In the genomic region with DNA sequence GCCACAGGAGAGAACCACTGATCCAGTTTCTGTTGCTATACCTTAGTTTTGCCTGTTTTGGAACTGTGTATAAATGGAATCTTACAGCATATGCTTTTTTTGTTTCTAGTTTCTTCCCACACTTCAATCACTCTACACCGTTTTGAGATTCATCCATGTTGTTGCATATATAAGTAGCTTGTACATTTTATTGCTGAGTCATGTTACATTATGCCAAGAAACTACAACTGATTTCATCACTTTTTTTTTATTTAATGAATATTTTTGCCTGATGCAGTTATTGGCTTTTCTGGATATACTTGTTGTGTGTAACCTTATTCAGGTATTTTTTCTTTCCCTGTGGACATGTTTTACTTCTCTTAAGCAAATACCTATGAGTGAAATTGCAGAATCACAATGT, we compare ENCODE assay signal across 23 cellular contexts.
A peak's percentile ranks its signal among the peaks of the same experiment; 100 is the strongest.
DNase-seq lines count a peak whose midpoint lies in the region; ATAC-seq, FAIRE-seq and TF ChIP-seq lines count a peak whose summit lies in the region.
"Had no signal": no experiment of that assay in that cellular context is flagged by ENCODE, and none has a peak within 500 bp of the region (broad histone marks: within the 10 kb centered on the region; RNA-seq: fewer than 3 reads in every experiment).

No MANE protein-coding gene starts in this region.

- H3K4me1 Mint-ChIP-seq in WTC11 = no peaks in the 10 kb centered on the region
- H3K4me1 Mint-ChIP-seq: B cell had no signal

- no peak for FAIRE-seq in GM12878 (lab: Jason Lieb, UNC)
- FAIRE-seq: GM18507 had no signal

- peaks cover 15% of the 10 kb centered on the region for H3K9me3 Mint-ChIP-seq in WTC11

- WGBS in GM12878 (ENCODE audit: insufficient coverage, insufficient replicate concordance, low lambda C conversion rate, missing lambda C conversion rate) = 0% methylated on average over 1 of the region's 1 CpG

- H3K79me2 ChIP-seq in GM12878 (ENCODE audit: control insufficient read depth, insufficient read depth, low read length) = no peaks in the 10 kb centered on the region
- H3K79me2 ChIP-seq in MM.1S (ENCODE audit: low read length) = no peaks in the 10 kb centered on the region

- no peak overlapping the region for H3K4me2 ChIP-seq in GM12878 (ENCODE audit: control insufficient read depth, insufficient read depth)
- H3K4me2 ChIP-seq in MM.1S (ENCODE audit: low read depth, low read length) = no peak overlapping the region

- H2AFZ ChIP-seq in GM12878 (ENCODE audit: control insufficient read depth, low read depth, low read length) (no peak overlapping the region), MM.1S (ENCODE audit: low read length) (no peak overlapping the region)

- no peak for TF ChIP-seq CTCF in GM12878 (IDR thresholded peaks at IDR 0.05 in 2 of 3, conservative IDR thresholded peaks at IDR 0.05 in 1 of 3; ENCODE audit: control insufficient read depth in 2 of 3, extremely low read depth in 1 of 3, insufficient read depth in 1 of 3, low read depth in 3 of 3, low read length in 3 of 3)
- TF ChIP-seq CTCF in WTC11 (IDR thresholded peaks at IDR 0.05) = no peak
- no peak for TF ChIP-seq CTCF in MM.1S (IDR thresholded peaks at IDR 0.05; ENCODE audit: low read length)

- DNase-seq in A172 (ENCODE audit: low spot score) = peak; percentile 1
- peak; percentile 35 for DNase-seq in ELR (ENCODE audit: low read depth)
- peak; percentile 14 for DNase-seq in NCI-H460 (ENCODE audit: extremely low read depth, low read depth)
- no peak for DNase-seq in GM12878 (ENCODE audit: low read depth, low spot score)
- DNase-seq in WTC11 (ENCODE audit: low spot score) = no peak
- no peak for DNase-seq in substantia nigra (lab: John Stamatoyannopoulos, UW)
- DNase-seq in HAP-1 (ENCODE audit: low spot score in 2 of 2) = no peak
- no peak for DNase-seq in MM.1S
- DNase-seq: CD8-positive, alpha-beta T cell; DMS79 treated with DMSO at 0.1 percent for 48 hours; GOT3; NCI-H1048; NCI-H1417; NCI-H1694; NCI-H2029 treated with DMSO at 0.1 percent for 48 hours; NCI-H446 treated with DMSO at 0.1 percent for 48 hours; NCI-H526 treated with DMSO at 0.1 percent for 48 hours; SIG-M5 had no signal

- POLR2A ChIA-PET in GM12878 (lab: Charles Lee) = no interaction called here
- POLR2A ChIA-PET in WTC11 (lab: Charles Lee) = no interaction called here

- H3K9ac ChIP-seq in GM12878 (ENCODE audit: control insufficient read depth, insufficient read depth, low read length) (no peak overlapping the region), MM.1S (ENCODE audit: low read length) (no peak overlapping the region)

- RAD21 ChIA-PET in GM12878 (lab: Charles Lee; ENCODE audit: unreplicated experiment) = no interaction called here

- H3F3A ChIP-seq in MM.1S (ENCODE audit: insufficient read depth, low read length) = no peaks in the 10 kb centered on the region

- H3K27me3 ChIP-seq in GM12878 (replicated peaks in 1 of 2; ENCODE audit: control insufficient read depth in 2 of 2, insufficient read depth in 2 of 2, low read length in 1 of 2) = no peaks in the 10 kb centered on the region
- no peaks in the 10 kb centered on the region for H3K27me3 ChIP-seq in HAP-1 (ENCODE audit: low read depth)
- no peaks in the 10 kb centered on the region for H3K27me3 ChIP-seq in MM.1S (replicated peaks; ENCODE audit: insufficient read depth, low read length)

- H3K4me3 ChIP-seq in GM12878 (no peak overlapping the region), HAP-1 (no peak overlapping the region), MM.1S (ENCODE audit: low read length) (no peak overlapping the region)

- peaks cover 2% of the 10 kb centered on the region; the same call in 1 of the 2 replicates for H3K36me3 Mint-ChIP-seq in WTC11
- H3K36me3 Mint-ChIP-seq: CD8-positive, alpha-beta T cell had no signal

- no peak for TF ChIP-seq EP300 in GM12878 (IDR thresholded peaks at IDR 0.05; ENCODE audit: borderline replicate concordance in 1 of 2, control insufficient read depth in 1 of 2, low read depth in 2 of 2, low read length in 2 of 2)

- no peaks in the 10 kb centered on the region for H3K27me3 Mint-ChIP-seq in WTC11 (ENCODE audit: low read depth)
- H3K27me3 Mint-ChIP-seq: B cell had no signal

- in situ Hi-C loops in GM12878 (cut with MboI) (no loop called here), HAP-1 (cut with MboI; ENCODE audit: low sequenced_read_pairs) (no loop called here)

- no peak for TF ChIP-seq POLR2A in GM12878 (IDR thresholded peaks at IDR 0.05; ENCODE audit: low read depth, low read length)

- no peak for TF ChIP-seq RAD21 in GM12878 (IDR thresholded peaks at IDR 0.05; ENCODE audit: insufficient read depth, low read depth, low read length)

- no peak overlapping the region for H3K27ac ChIP-seq in GM12878 (ENCODE audit: control insufficient read depth, insufficient read depth)
- no peak overlapping the region for H3K27ac ChIP-seq in substantia nigra (ENCODE audit: low read depth, low read length, poor library complexity, severe bottlenecking)
- H3K27ac ChIP-seq in MM.1S (ENCODE audit: low read length) = no peak overlapping the region
- H3K27ac ChIP-seq: C4-2B, HL-60 had no signal

- ATAC-seq in GM12878 (no peak), WTC11 (no peak)
- ATAC-seq: CD8-positive, alpha-beta T cell; Panc1 had no signal

- H3K36me3 ChIP-seq in GM12878 (ENCODE audit: control insufficient read depth in 2 of 2, insufficient read depth in 2 of 2, low read length in 1 of 2) (no peaks in the 10 kb centered on the region), HAP-1 (replicated peaks) (no peaks in the 10 kb centered on the region), MM.1S (replicated peaks; ENCODE audit: insufficient read depth, low read length) (no peaks in the 10 kb centered on the region)

- no peak overlapping the region for H3K4me3 Mint-ChIP-seq in WTC11
- H3K4me3 Mint-ChIP-seq: B cell; CD8-positive, alpha-beta T cell had no signal

- CTCF ChIA-PET in GM12878 (lab: Yijun Ruan, JAX) = no interaction called here
- CTCF ChIA-PET in WTC11 (lab: Charles Lee) = no interaction called here

- intact Hi-C loops in GM12878 (cut with micrococcal nuclease; ENCODE audit: unreplicated experiment) = no loop called here

- H4K20me1 ChIP-seq in GM12878 (ENCODE audit: control insufficient read depth, insufficient read depth) (no peaks in the 10 kb centered on the region), MM.1S (ENCODE audit: insufficient read depth, low read length) (no peaks in the 10 kb centered on the region)

- no TSS peak for BruUV-seq in GM12878 (replicated peaks; lab: Mats Ljungman, UMichigan)

- H3K4me1 ChIP-seq in GM12878 (ENCODE audit: control insufficient read depth, insufficient read depth, low read length) (no peaks in the 10 kb centered on the region), HAP-1 (no peaks in the 10 kb centered on the region), MM.1S (ENCODE audit: low read length) (no peaks in the 10 kb centered on the region)

- no peaks in the 10 kb centered on the region for H3K9me3 ChIP-seq in GM12878 (replicated peaks; ENCODE audit: control insufficient read depth, insufficient read depth, low read length)
- no peaks in the 10 kb centered on the region for H3K9me3 ChIP-seq in HAP-1
- H3K9me3 ChIP-seq in MM.1S (replicated peaks; ENCODE audit: insufficient read depth, low read length) = no peaks in the 10 kb centered on the region

- no peak overlapping the region for H3K27ac Mint-ChIP-seq in WTC11
- H3K27ac Mint-ChIP-seq: B cell; CD8-positive, alpha-beta T cell had no signal

- SMC1A ChIA-PET in GM12878 (lab: Charles Lee; ENCODE audit: uncharacterized antibody, unreplicated experiment) = no interaction called here

- H3K9me2 ChIP-seq in MM.1S (replicated peaks; ENCODE audit: insufficient read depth, low read length) = no peaks in the 10 kb centered on the region

TF ChIP-seq in GM12878, 131 proteins besides CTCF, POLR2A, EP300 and RAD21 (continues in another document):
- TF ChIP-seq CREB1 (IDR thresholded peaks at IDR 0.05; ENCODE audit: low read depth) = no peak

TF ChIP-seq in WTC11, 78 proteins besides CTCF, POLR2A, EP300 and RAD21 (continues in another document):
- TF ChIP-seq FOXK1 (CRISPR knock-in tag; IDR thresholded peaks at IDR 0.05) (no peak), CREB1 (CRISPR knock-in tag; IDR thresholded peaks at IDR 0.05) (no peak), SOX15 (CRISPR knock-in tag; IDR thresholded peaks at IDR 0.05) (no peak)
- TF ChIP-seq, protein P1, sequence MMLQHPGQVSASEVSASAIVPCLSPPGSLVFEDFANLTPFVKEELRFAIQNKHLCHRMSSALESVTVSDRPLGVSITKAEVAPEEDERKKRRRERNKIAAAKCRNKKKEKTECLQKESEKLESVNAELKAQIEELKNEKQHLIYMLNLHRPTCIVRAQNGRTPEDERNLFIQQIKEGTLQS (CRISPR knock-in tag; conservative IDR thresholded peaks at IDR 0.05) = no peak
- TF ChIP-seq, protein P2, sequence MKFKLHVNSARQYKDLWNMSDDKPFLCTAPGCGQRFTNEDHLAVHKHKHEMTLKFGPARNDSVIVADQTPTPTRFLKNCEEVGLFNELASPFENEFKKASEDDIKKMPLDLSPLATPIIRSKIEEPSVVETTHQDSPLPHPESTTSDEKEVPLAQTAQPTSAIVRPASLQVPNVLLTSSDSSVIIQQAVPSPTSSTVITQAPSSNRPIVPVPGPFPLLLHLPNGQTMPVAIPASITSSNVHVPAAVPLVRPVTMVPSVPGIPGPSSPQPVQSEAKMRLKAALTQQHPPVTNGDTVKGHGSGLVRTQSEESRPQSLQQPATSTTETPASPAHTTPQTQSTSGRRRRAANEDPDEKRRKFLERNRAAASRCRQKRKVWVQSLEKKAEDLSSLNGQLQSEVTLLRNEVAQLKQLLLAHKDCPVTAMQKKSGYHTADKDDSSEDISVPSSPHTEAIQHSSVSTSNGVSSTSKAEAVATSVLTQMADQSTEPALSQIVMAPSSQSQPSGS (CRISPR knock-in tag; IDR thresholded peaks at IDR 0.05; ENCODE audit: borderline replicate concordance, low read depth) = no peak
- TF ChIP-seq, protein P3, sequence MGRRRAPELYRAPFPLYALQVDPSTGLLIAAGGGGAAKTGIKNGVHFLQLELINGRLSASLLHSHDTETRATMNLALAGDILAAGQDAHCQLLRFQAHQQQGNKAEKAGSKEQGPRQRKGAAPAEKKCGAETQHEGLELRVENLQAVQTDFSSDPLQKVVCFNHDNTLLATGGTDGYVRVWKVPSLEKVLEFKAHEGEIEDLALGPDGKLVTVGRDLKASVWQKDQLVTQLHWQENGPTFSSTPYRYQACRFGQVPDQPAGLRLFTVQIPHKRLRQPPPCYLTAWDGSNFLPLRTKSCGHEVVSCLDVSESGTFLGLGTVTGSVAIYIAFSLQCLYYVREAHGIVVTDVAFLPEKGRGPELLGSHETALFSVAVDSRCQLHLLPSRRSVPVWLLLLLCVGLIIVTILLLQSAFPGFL (CRISPR knock-in tag; IDR thresholded peaks at IDR 0.05; ENCODE audit: borderline replicate concordance) = no peak

Comparison
In these comparisons a context has a peak if more than half of its experiments do, and no peak if none do; other contexts are left out.
1. DNase-seq: peak in A172 (single experiment), ELR (single experiment) and NCI-H460 (single experiment); none in GM12878 (single experiment), WTC11 (single experiment), substantia nigra (0 of 49), HAP-1 (0 of 2) and MM.1S (single experiment).